21 cellular contexts compared by ENCODE assay signal in genomic region chr18:73007195-73007934, GRCh38.
A peak's percentile ranks its signal among the peaks of the same experiment; 100 is the strongest.
DNase-seq lines count a peak whose midpoint lies in the region; ATAC-seq, FAIRE-seq and TF ChIP-seq lines count a peak whose summit lies in the region.
"Had no signal": no experiment of that assay in that cellular context is flagged by ENCODE, and none has a peak within 500 bp of the region (broad histone marks: within the 10 kb centered on the region; RNA-seq: fewer than 3 reads in every experiment).

No MANE protein-coding gene starts in this region.

- no peaks in the 10 kb centered on the region for H4K20me1 ChIP-seq in GM12878 (ENCODE audit: control insufficient read depth, insufficient read depth)

- POLR2A ChIA-PET in GM12878 (lab: Charles Lee), result no interaction called here

- TF ChIP-seq EP300 in GM12878 (IDR thresholded peaks at IDR 0.05; ENCODE audit: borderline replicate concordance in 1 of 2, control insufficient read depth in 1 of 2, low read depth in 2 of 2, low read length in 2 of 2), result no peak

- TF ChIP-seq RAD21 in GM12878 (IDR thresholded peaks at IDR 0.05; ENCODE audit: insufficient read depth, low read depth, low read length), result no peak

- FAIRE-seq in GM12878 (lab: Jason Lieb, UNC), result peak; percentile 38

- H2AFZ ChIP-seq in GM12878 (ENCODE audit: control insufficient read depth, low read depth, low read length), result peak overlapping the region; percentile 15

- H3K27me3 ChIP-seq in GM12878 (replicated peaks in 1 of 2; ENCODE audit: control insufficient read depth in 2 of 2, insufficient read depth in 2 of 2, low read length in 1 of 2), result no peaks in the 10 kb centered on the region
- H3K27me3 ChIP-seq: body of pancreas, right lobe of liver, upper lobe of right lung had no signal

- no peak overlapping the region for H3K27ac Mint-ChIP-seq in stimulated activated memory B cell treated with anti-CD40 and anti-IgM and Interleukin-4, amounts not matched to agents 10 μg/mL and 1 μg/mL and 100 μg/mL, for 72 hours
- H3K27ac Mint-ChIP-seq: CD14-positive monocyte had no signal

- H3K9ac ChIP-seq in GM12878 (ENCODE audit: control insufficient read depth, insufficient read depth, low read length), result no peak overlapping the region
- H3K9ac ChIP-seq: SK-N-SH had no signal

- no peaks in the 10 kb centered on the region for H3K4me1 ChIP-seq in GM12878 (ENCODE audit: control insufficient read depth, insufficient read depth, low read length)
- H3K4me1 ChIP-seq: body of pancreas, right lobe of liver, upper lobe of right lung had no signal

- H3K9me3 Mint-ChIP-seq in stimulated activated memory B cell treated with anti-CD40 and anti-IgM and Interleukin-4, amounts not matched to agents 10 μg/mL and 1 μg/mL and 100 μg/mL, for 72 hours, result peaks cover 8% of the 10 kb centered on the region

- no TSS peak for BruUV-seq in GM12878 (replicated peaks; lab: Mats Ljungman, UMichigan)

- H3K9me3 ChIP-seq in GM12878 (replicated peaks; ENCODE audit: control insufficient read depth, insufficient read depth, low read length), result no peaks in the 10 kb centered on the region; the same call in 2 of the 3 replicates
- H3K9me3 ChIP-seq: body of pancreas, right lobe of liver, SK-N-SH, upper lobe of right lung had no signal

- H3K4me3 Mint-ChIP-seq in stimulated activated memory B cell treated with anti-CD40 and anti-IgM and Interleukin-4, amounts not matched to agents 10 μg/mL and 1 μg/mL and 100 μg/mL, for 72 hours, result no peak overlapping the region
- H3K4me3 Mint-ChIP-seq: CD14-positive monocyte had no signal

- no peak overlapping the region for H3K4me3 ChIP-seq in GM12878
- H3K4me3 ChIP-seq: body of pancreas, right lobe of liver, upper lobe of right lung had no signal

- H3K4me1 Mint-ChIP-seq in stimulated activated memory B cell treated with anti-CD40 and anti-IgM and Interleukin-4, amounts not matched to agents 10 μg/mL and 1 μg/mL and 100 μg/mL, for 72 hours, result peaks cover 15% of the 10 kb centered on the region
- H3K4me1 Mint-ChIP-seq: CD14-positive monocyte had no signal

- RAD21 ChIA-PET in GM12878 (lab: Charles Lee; ENCODE audit: unreplicated experiment), result no interaction called here

- peak overlapping the region; percentile 32 for H3K4me2 ChIP-seq in GM12878 (ENCODE audit: control insufficient read depth, insufficient read depth)
- H3K4me2 ChIP-seq: SK-N-SH had no signal

- H3K27me3 Mint-ChIP-seq in stimulated activated memory B cell treated with anti-CD40 and anti-IgM and Interleukin-4, amounts not matched to agents 10 μg/mL and 1 μg/mL and 100 μg/mL, for 72 hours, result no peaks in the 10 kb centered on the region

- no peaks in the 10 kb centered on the region for H3K36me3 ChIP-seq in GM12878 (ENCODE audit: control insufficient read depth in 2 of 2, insufficient read depth in 2 of 2, low read length in 1 of 2)
- H3K36me3 ChIP-seq: right lobe of liver, upper lobe of right lung, WERI-Rb-1 had no signal

- SMC1A ChIA-PET in GM12878 (lab: Charles Lee; ENCODE audit: uncharacterized antibody, unreplicated experiment), result interaction anchor here (1.1 kb wide), 1 partner anchor 128 kb away, joined by 3 read pairs; no protein-coding TSS in a partner anchor

- ATAC-seq in GM21360 (IDR thresholded peaks at IDR 0.05; ENCODE audit: unreplicated experiment) (peak; percentile 72), HG03175 (IDR thresholded peaks at IDR 0.05; ENCODE audit: unreplicated experiment) (peak; percentile 45), GM12878 (peak; percentile 80)
- peak; percentile 56 for ATAC-seq in stimulated activated memory B cell treated with anti-CD40 and anti-IgM and Interleukin-4, amounts not matched to agents 10 μg/mL and 1 μg/mL and 100 μg/mL, for 72 hours
- ATAC-seq: body of pancreas, right lobe of liver, upper lobe of right lung had no signal

- TF ChIP-seq CTCF in GM12878 (IDR thresholded peaks at IDR 0.05 in 2 of 3, conservative IDR thresholded peaks at IDR 0.05 in 1 of 3; ENCODE audit: control insufficient read depth in 2 of 3, extremely low read depth in 1 of 3, insufficient read depth in 1 of 3, low read depth in 3 of 3, low read length in 3 of 3), result no peak

- 0% methylated on average over 6 of the region's 6 CpGs for WGBS in GM12878 (ENCODE audit: insufficient coverage, insufficient replicate concordance, low lambda C conversion rate, missing lambda C conversion rate)

- no peaks in the 10 kb centered on the region for H3K36me3 Mint-ChIP-seq in stimulated activated memory B cell treated with anti-CD40 and anti-IgM and Interleukin-4, amounts not matched to agents 10 μg/mL and 1 μg/mL and 100 μg/mL, for 72 hours
- H3K36me3 Mint-ChIP-seq: CD14-positive monocyte had no signal

- intact Hi-C loops in GM12878 (cut with micrococcal nuclease; ENCODE audit: unreplicated experiment), result loop anchor here (10.0 kb wide), 1 partner anchor 127 kb away; no protein-coding TSS in a partner anchor

- peak overlapping the region; percentile 42; the same call in 1 of the 2 replicates for H3K27ac ChIP-seq in GM12878 (ENCODE audit: control insufficient read depth, insufficient read depth)
- H3K27ac ChIP-seq: body of pancreas, right lobe of liver, upper lobe of right lung, WERI-Rb-1 had no signal

- no peaks in the 10 kb centered on the region for H3K79me2 ChIP-seq in GM12878 (ENCODE audit: control insufficient read depth, insufficient read depth, low read length)

- peak; percentile 25 for DNase-seq in GM12878 (ENCODE audit: low read depth, low spot score)
- no peak for DNase-seq in SKM-1 (lab: John Stamatoyannopoulos, UW; ENCODE audit: unreplicated experiment)
- DNase-seq in DMS 273 treated with DMSO at 0.1 percent for 48 hours (lab: John Stamatoyannopoulos, UW), result no peak
- no peak for DNase-seq in SKM-1 treated with dmso at 0.1 percent for 144 hours (lab: John Stamatoyannopoulos, UW; ENCODE audit: unreplicated experiment)
- no peak for DNase-seq in NOMO-1 treated with dmso at 0.1 percent for 144 hours (lab: John Stamatoyannopoulos, UW; ENCODE audit: unreplicated experiment)
- DNase-seq: activated gamma-delta T cell treated with Interleukin-2 at 50 U/mL for 16 hours; body of pancreas; effector CD4-positive, alpha-beta T cell; KG1; mesendoderm; NCI-H1417 treated with DMSO at 0.1 percent for 48 hours; NCI-H345; right lobe of liver; SK-N-SH; stimulated activated CD4-positive, alpha-beta T cell treated with anti-CD3 and anti-CD28 coated beads, Interleukin-2, amount 100 ng/mL, for 48 hours; upper lobe of right lung; WERI-Rb-1 had no signal

- TF ChIP-seq POLR2A in GM12878 (IDR thresholded peaks at IDR 0.05; ENCODE audit: low read depth, low read length), result no peak

- CTCF ChIA-PET in GM12878 (lab: Yijun Ruan, JAX), result no interaction called here

- in situ Hi-C loops in GM12878 (cut with MboI), result no loop called here

TF ChIP-seq in GM12878, 131 proteins besides CTCF, POLR2A, EP300 and RAD21 (continues in another document):
- TF ChIP-seq PAX5 (IDR thresholded peaks at IDR 0.05; ENCODE audit: borderline replicate concordance, low read depth, low read length) (no peak), IKZF2 (IDR thresholded peaks at IDR 0.05) (peak; percentile 41 to 56), BHLHE40 (IDR thresholded peaks at IDR 0.05; ENCODE audit: borderline replicate concordance in 1 of 2, low read depth in 2 of 2, low read length in 1 of 2) (peak; percentile 47 to 61; a peak in 2 of 4 replicates), MTA2 (IDR thresholded peaks at IDR 0.05; ENCODE audit: low read depth) (peak; percentile 28; the same call in 1 of the 2 replicates), IKZF1 (conservative IDR thresholded peaks at IDR 0.05) (0 out of 2 replicates have a peak, but pooled peaks have one; percentile 18), NFIC (IDR thresholded peaks at IDR 0.05; ENCODE audit: low read depth, low read length) (0 out of 2 replicates have a peak, but pooled peaks have one; percentile 31), MAX (IDR thresholded peaks at IDR 0.05; ENCODE audit: low read depth, low read length) (no peak), ATF2 (IDR thresholded peaks at IDR 0.05; ENCODE audit: low read length) (0 out of 2 replicates have a peak, but pooled peaks have one; percentile 24), BCL11A (IDR thresholded peaks at IDR 0.05; ENCODE audit: low read depth, low read length) (0 out of 2 replicates have a peak, but pooled peaks have one; percentile 4), RUNX3 (IDR thresholded peaks at IDR 0.05; ENCODE audit: low read length) (peak; percentile 73)
